8 cellular contexts compared by ENCODE assay signal in genomic region chr3:10189557-10190374, GRCh38. TPM values are rescaled to one million over a fixed set of nuclear protein-coding genes. Genes with fewer than 3 reads are reported as not detected.
A peak's percentile ranks its signal among the peaks of the same experiment; 100 is the strongest.
DNase-seq lines count a peak whose midpoint lies in the region; ATAC-seq, FAIRE-seq and TF ChIP-seq lines count a peak whose summit lies in the region.

No MANE protein-coding gene starts in this region.

- H4K5ac ChIP-seq in IMR-90 (ENCODE audit: low read depth, low read length): no peak overlapping the region; the same call in 1 of the 2 replicates

- no peaks in the 10 kb centered on the region for H3K36me3 Mint-ChIP-seq in T-helper 17 cell (ENCODE audit: low read depth)

- H3K56ac ChIP-seq in IMR-90 (ENCODE audit: extremely low read depth, insufficient read depth, low read length): no peak overlapping the region

- TF ChIP-seq POLR2A in IMR-90 (IDR thresholded peaks at IDR 0.05; ENCODE audit: low read depth, low read length): no peak

- FAIRE-seq in urothelium cell line (lab: Jason Lieb, UNC): no peak

- peak overlapping the region; percentile 45; the same call in 1 of the 2 replicates for H3K18ac ChIP-seq in IMR-90 (ENCODE audit: low read depth, low read length)

- no peak for TF ChIP-seq CTCF in IMR-90 (conservative IDR thresholded peaks at IDR 0.05; ENCODE audit: low read depth, low read length)
- TF ChIP-seq CTCF in mucosa of descending colon (IDR thresholded peaks at IDR 0.05): no peak

- H2BK120ac ChIP-seq in IMR-90 (ENCODE audit: low read depth, low read length): peak overlapping the region; percentile 60

- no peaks in the 10 kb centered on the region for H3K27me3 Mint-ChIP-seq in T-helper 17 cell

- peak overlapping the region; percentile 12; the same call in 1 of the 2 replicates for H3K27ac ChIP-seq in IMR-90 (ENCODE audit: insufficient read depth, low read length)

- H2BK5ac ChIP-seq in IMR-90 (ENCODE audit: low read depth, low read length, poor library complexity, severe bottlenecking): peak overlapping the region; percentile 34

- WGBS in IMR-90 (ENCODE audit: extremely low coverage in 2 of 2, insufficient read length in 1 of 2), 2 experiments: no CpG with 5 or more reads among the region's 8 CpGs

- DNase-seq in IMR-90: peak; percentile 28
- DNase-seq in T-helper 17 cell: no peak
- peak; percentile 89 to 96 for DNase-seq in dermis microvascular lymphatic vessel endothelial cell (ENCODE audit: low read depth in 2 of 2)
- peak; percentile 75 to 89 (median 77) for DNase-seq in mucosa of descending colon
- peak; percentile 57 for DNase-seq in urothelium cell line (ENCODE audit: low spot score)
- no peak for DNase-seq in hepatic stellate cell (ENCODE audit: low spot score)

- H3K36me3 ChIP-seq in IMR-90 (ENCODE audit: control insufficient read depth, insufficient read depth, low read length): no peaks in the 10 kb centered on the region
- no peaks in the 10 kb centered on the region for H3K36me3 ChIP-seq in mucosa of descending colon (ENCODE audit: low read depth)

- H3K9me1 ChIP-seq in IMR-90 (ENCODE audit: insufficient read depth, low read length): peaks cover 37% of the 10 kb centered on the region

- H3K4me3 Mint-ChIP-seq in T-helper 17 cell: peak overlapping the region; percentile 72

- H3K27ac Mint-ChIP-seq in T-helper 17 cell: peak overlapping the region; percentile 83

- H3K4me1 Mint-ChIP-seq in T-helper 17 cell: peaks cover 68% of the 10 kb centered on the region

- H3K4me3 ChIP-seq in IMR-90 (ENCODE audit: insufficient read depth, low read depth, low read length) (no peak overlapping the region), mucosa of descending colon (no peak overlapping the region)

- 0 out of 2 replicates have a peak overlapping the region, but pooled peaks have one; percentile 35 for H4K91ac ChIP-seq in IMR-90 (ENCODE audit: insufficient read depth, low read depth, low read length)

- peaks cover 10 to 53% of the 10 kb centered on the region in 2 experiments for H3K79me1 ChIP-seq in IMR-90 (ENCODE audit: low read depth in 1 of 2, low read length in 2 of 2)

- peak overlapping the region; percentile 2; the same call in 1 of the 2 replicates for H3K23ac ChIP-seq in IMR-90 (ENCODE audit: low read depth, low read length)

- H3K9me3 ChIP-seq in IMR-90 (ENCODE audit: control insufficient read depth, insufficient read depth, low read length) (no peaks in the 10 kb centered on the region), T-helper 17 cell (ENCODE audit: control insufficient read depth, low read length, poor library complexity, severe bottlenecking) (no peaks in the 10 kb centered on the region), mucosa of descending colon (no peaks in the 10 kb centered on the region)

- 0 out of 2 replicates have a peak, but pooled peaks cover 3% of the 10 kb centered on the region for H4K20me1 ChIP-seq in IMR-90 (ENCODE audit: insufficient read depth, low read length)

- no TSS peak for BruUV-seq in IMR-90 (replicated peaks; lab: Mats Ljungman, UMichigan)

- H3K4me2 ChIP-seq in IMR-90 (ENCODE audit: low read depth, low read length): 0 out of 2 replicates have a peak overlapping the region, but pooled peaks have one; percentile 20

- H2BK15ac ChIP-seq in IMR-90 (ENCODE audit: low read depth, low read length): peak overlapping the region; percentile 91; the same call in 2 of the 3 replicates

- H2AK5ac ChIP-seq in IMR-90 (ENCODE audit: low read depth, low read length): peak overlapping the region; percentile 90; the same call in 1 of the 2 replicates

- dilution Hi-C loops in IMR-90 (cut with HindIII; ENCODE audit: low sequenced_read_pairs, unreplicated experiment): no loop called here

- in situ Hi-C loops in IMR-90 (cut with MboI; ENCODE audit: low sequenced_read_pairs): no loop called here

- H4K8ac ChIP-seq in IMR-90 (ENCODE audit: low read depth in 2 of 2, low read length in 2 of 2): no peak overlapping the region; a peak in 1 of 4 replicates

- H3K9ac ChIP-seq in IMR-90 (ENCODE audit: low read depth, low read length): no peak overlapping the region

- H3K4me1 ChIP-seq in IMR-90 (ENCODE audit: control insufficient read depth, insufficient read depth, low read length): peaks cover 35% of the 10 kb centered on the region
- peaks cover 36% of the 10 kb centered on the region for H3K4me1 ChIP-seq in mucosa of descending colon (ENCODE audit: low read depth)

- POLR2A ChIA-PET in IMR-90 (lab: Charles Lee; ENCODE audit: unreplicated experiment): interaction anchor here (0.6 kb wide), 1 partner anchor 488 kb away, joined by 9 read pairs; no protein-coding TSS in a partner anchor

- CTCF ChIA-PET in IMR-90 (lab: Yijun Ruan, JAX): no interaction called here

- no peak for TF ChIP-seq RAD21 in IMR-90 (IDR thresholded peaks at IDR 0.05; ENCODE audit: low read length)

- H2AFZ ChIP-seq in IMR-90 (replicated peaks; ENCODE audit: low read length, poor library complexity): peak overlapping the region; percentile 26

- peak overlapping the region; percentile 75 for H3K14ac ChIP-seq in IMR-90 (replicated peaks; ENCODE audit: low read depth, low read length)

- ATAC-seq in IMR-90 (ENCODE audit: low read depth) (no peak), T-helper 17 cell (no peak), mucosa of descending colon (peak; percentile 47), HG02623 (IDR thresholded peaks at IDR 0.05; ENCODE audit: unreplicated experiment) (no peak), HG02588 (IDR thresholded peaks at IDR 0.05; ENCODE audit: unreplicated experiment) (no peak)

- H3K27me3 ChIP-seq in IMR-90 (ENCODE audit: control insufficient read depth, insufficient read depth, low read length): no peaks in the 10 kb centered on the region

- intact Hi-C loops in IMR-90 (cut with micrococcal nuclease): no loop called here
- intact Hi-C loops in mucosa of descending colon (cut with DNase I, micrococcal nuclease): no loop called here

- H3K4ac ChIP-seq in IMR-90 (ENCODE audit: low read depth, low read length): peak overlapping the region; percentile 81

- peak overlapping the region; percentile 65 for H2BK20ac ChIP-seq in IMR-90 (ENCODE audit: low read depth, low read length)

- peak overlapping the region; percentile 52 for H2AK9ac ChIP-seq in IMR-90 (replicated peaks; ENCODE audit: low read depth, low read length, poor library complexity)

TF ChIP-seq in IMR-90, 13 proteins besides CTCF, POLR2A, EP300 and RAD21:
- TF ChIP-seq MAFK (IDR thresholded peaks at IDR 0.05; ENCODE audit: low read depth, low read length): 0 out of 2 replicates have a peak, but pooled peaks have one; percentile 15
- TF ChIP-seq CHD1 (IDR thresholded peaks at IDR 0.05; ENCODE audit: low read depth, low read length): no peak
- TF ChIP-seq ELK1 (IDR thresholded peaks at IDR 0.05; ENCODE audit: borderline replicate concordance, low read depth, low read length): no peak
- no peak for TF ChIP-seq FOS (IDR thresholded peaks at IDR 0.05; ENCODE audit: low read depth, low read length)
- TF ChIP-seq RCOR1 (IDR thresholded peaks at IDR 0.05; ENCODE audit: insufficient replicate concordance, low read length): no peak
- TF ChIP-seq RFX5 (IDR thresholded peaks at IDR 0.05; ENCODE audit: low read depth, low read length): no peak
- TF ChIP-seq CEBPB (IDR thresholded peaks at IDR 0.05; ENCODE audit: low read depth, low read length): peak; percentile 84
TF ChIP-seq in IMR-90: peak in this region for 2.

RNA-seq across cellular contexts. Expression of gene IRAK2, which starts 25.0 kb away (rescaled TPM):
- total RNA-seq in IMR-90 (2012; rRNA removed) (8.1 and 8.6 TPM in 2 replicates), T-helper 17 cell (1 to 10 TPM; 4.6 to 5.0 TPM), dermis microvascular lymphatic vessel endothelial cell (60.3 and 65.1 TPM in 2 replicates), mucosa of descending colon (1 to 10 TPM; 1.1 to 3.2 (median 2.4) TPM)
- polyA plus RNA-seq in IMR-90 (2012; rRNA removed): 6.9 and 7.8 TPM in 2 replicates
- polyA plus RNA-seq in IMR-90 (2012; cell fraction: cytosol; rRNA removed): 5.1 and 6.1 TPM in 2 replicates
- 4.2 and 6.2 TPM in 2 replicates for polyA plus RNA-seq in IMR-90 (2012; cell fraction: nucleus; rRNA removed; ENCODE audit: low replicate concordance)

RNA-seq across cellular contexts. Expression of gene VHL, which starts 48.2 kb away (rescaled TPM):
- total RNA-seq in IMR-90 (2012; rRNA removed): 11.8 and 19.2 TPM in 2 replicates
- polyA plus RNA-seq in IMR-90 (2012; rRNA removed): 8.9 and 11.7 TPM in 2 replicates
- polyA plus RNA-seq in IMR-90 (2012; cell fraction: cytosol; rRNA removed): 4.9 and 7.9 TPM in 2 replicates
- 6.8 and 15.4 TPM in 2 replicates for polyA plus RNA-seq in IMR-90 (2012; cell fraction: nucleus; rRNA removed; ENCODE audit: low replicate concordance)
- 10 to 100 TPM; 56.3 to 63.7 TPM for total RNA-seq in T-helper 17 cell
- 42.5 and 48.3 TPM in 2 replicates for total RNA-seq in dermis microvascular lymphatic vessel endothelial cell
- total RNA-seq in mucosa of descending colon: 10 to 100 TPM; 33.6 to 38.2 (median 36.2) TPM

RNA-seq across cellular contexts. Expression of gene TATDN2, which starts 58.5 kb away (rescaled TPM):
- total RNA-seq in IMR-90 (2012; rRNA removed) (7.8 and 9.0 TPM in 2 replicates), T-helper 17 cell (10 to 100 TPM; 56.8 to 63.7 TPM), dermis microvascular lymphatic vessel endothelial cell (10.1 and 12.1 TPM in 2 replicates), mucosa of descending colon (10 to 100 TPM; 29.8 to 34.9 (median 34.4) TPM)
- polyA plus RNA-seq in IMR-90 (2012; rRNA removed): 15.0 and 18.8 TPM in 2 replicates
- polyA plus RNA-seq in IMR-90 (2012; cell fraction: cytosol; rRNA removed): 9.1 and 10.1 TPM in 2 replicates
- 11.1 and 22.6 TPM in 2 replicates for polyA plus RNA-seq in IMR-90 (2012; cell fraction: nucleus; rRNA removed; ENCODE audit: low replicate concordance)

Comparison
In these comparisons a context has a peak if more than half of its experiments do, and no peak if none do; other contexts are left out.
1. DNase-seq: peak in IMR-90 (single experiment), dermis microvascular lymphatic vessel endothelial cell (2 of 2), mucosa of descending colon (3 of 3) and urothelium cell line (single experiment); none in T-helper 17 cell (0 of 3) and hepatic stellate cell (single experiment).